19 cellular contexts compared by ENCODE assay signal in genomic region chr2:20236496-20236895, GRCh38. TPM values are rescaled to one million over a fixed set of nuclear protein-coding genes. Genes with fewer than 3 reads are reported as not detected.
A peak's percentile ranks its signal among the peaks of the same experiment; 100 is the strongest.
DNase-seq lines count a peak whose midpoint lies in the region; ATAC-seq, FAIRE-seq and TF ChIP-seq lines count a peak whose summit lies in the region.
"Had no signal": no experiment of that assay in that cellular context is flagged by ENCODE, and none has a peak within 500 bp of the region (broad histone marks: within the 10 kb centered on the region; RNA-seq: fewer than 3 reads in every experiment).

No MANE protein-coding gene starts in this region.

- H3K4me3 ChIP-seq in bronchial epithelial cell (ENCODE audit: low read depth, low read length) (no peak overlapping the region), keratinocyte (ENCODE audit: control insufficient read depth in 2 of 3, extremely low read depth in 1 of 3, insufficient read depth in 2 of 3, low read depth in 1 of 3, low read length in 3 of 3) (peak overlapping the region in 2 of 3 experiments; percentile 22 to 26), mesendoderm (ENCODE audit: low read length) (no peak overlapping the region), thyroid gland (replicated peaks in 1 of 3) (no peak overlapping the region)
- H3K4me3 ChIP-seq: HAP-1 had no signal

- no peak overlapping the region for H2BK5ac ChIP-seq in mesendoderm (ENCODE audit: low read length)

- no peak overlapping the region for H3K27ac Mint-ChIP-seq in activated CD8-positive, alpha-beta memory T cell treated with anti-CD3 and anti-CD28 coated beads, Interleukin-2, amount 10 ng/mL, durations not matched to agents 7 days and 5 days
- H3K27ac Mint-ChIP-seq: CD4-positive, alpha-beta memory T cell had no signal

- FAIRE-seq in bronchial epithelial cell (lab: Jason Lieb, UNC) = peak; percentile 98
- FAIRE-seq in keratinocyte (lab: Jason Lieb, UNC) = peak; percentile 96

- dilution Hi-C loops in keratinocyte (cut with MboI; ENCODE audit: extremely low pct_ligation_motif_present, low sequenced_read_pairs) = no loop called here

- no peaks in the 10 kb centered on the region for H4K20me1 ChIP-seq in keratinocyte (ENCODE audit: control insufficient read depth, extremely low read depth, insufficient read depth, low read length)

- no peaks in the 10 kb centered on the region for H3K9me3 ChIP-seq in keratinocyte (ENCODE audit: control insufficient read depth, low read depth, low read length)
- no peaks in the 10 kb centered on the region for H3K9me3 ChIP-seq in thyroid gland

- no peak for ATAC-seq in activated CD8-positive, alpha-beta memory T cell treated with anti-CD3 and anti-CD28 coated beads, Interleukin-2, amount 10 ng/mL, durations not matched to agents 7 days and 5 days
- ATAC-seq: Right ventricle myocardium inferior had no signal

- H3K36me3 ChIP-seq in bronchial epithelial cell (ENCODE audit: control insufficient read depth, insufficient read depth, low read length) = no peaks in the 10 kb centered on the region
- H3K36me3 ChIP-seq in keratinocyte (ENCODE audit: control insufficient read depth in 2 of 2, extremely low read depth in 1 of 2, insufficient read depth in 2 of 2, low read length in 2 of 2) = no peaks in the 10 kb centered on the region
- no peaks in the 10 kb centered on the region for H3K36me3 ChIP-seq in mesendoderm (ENCODE audit: control insufficient read depth, insufficient read depth, low read length)
- H3K36me3 ChIP-seq in thyroid gland = no peaks in the 10 kb centered on the region
- H3K36me3 ChIP-seq: HAP-1 had no signal

- H3K4me1 ChIP-seq in keratinocyte (ENCODE audit: control insufficient read depth, extremely low read depth, insufficient read depth, low read length) (peaks cover 47% of the 10 kb centered on the region), mesendoderm (ENCODE audit: control insufficient read depth, low read depth, low read length) (peaks cover 2% of the 10 kb centered on the region), thyroid gland (peaks cover 12 to 18% of the 10 kb centered on the region in 2 donors)
- H3K4me1 ChIP-seq: HAP-1 had no signal

- H3K27me3 ChIP-seq in bronchial epithelial cell (ENCODE audit: control insufficient read depth, insufficient read depth, low read length) (no peaks in the 10 kb centered on the region), keratinocyte (ENCODE audit: control insufficient read depth, extremely low read depth, insufficient read depth, low read length) (no peaks in the 10 kb centered on the region), mesendoderm (ENCODE audit: insufficient read depth, low read length, poor library complexity) (no peaks in the 10 kb centered on the region), thyroid gland (no peaks in the 10 kb centered on the region)

- no peaks in the 10 kb centered on the region for H3K79me1 ChIP-seq in mesendoderm (ENCODE audit: low read length)

- DNase-seq in activated CD8-positive, alpha-beta memory T cell treated with anti-CD3 and anti-CD28 coated beads, Interleukin-2, amount 10 ng/mL, durations not matched to agents 7 days and 5 days = peak; percentile 28
- DNase-seq in activated CD8-positive, alpha-beta memory T cell treated with anti-CD3 and anti-CD28 coated beads, Interleukin-2, amount 50 U/mL, for 48 hours = no peak
- DNase-seq in bronchial epithelial cell (ENCODE audit: low read depth) (peak; percentile 97), keratinocyte (ENCODE audit: low read depth, low spot score) (no peak), NCI-H345 (lab: John Stamatoyannopoulos, UW) (no peak), mesendoderm (no peak), thyroid gland (no peak)
- no peak for DNase-seq in effector CD8-positive, alpha-beta T cell (lab: John Stamatoyannopoulos, UW)
- DNase-seq: 8988T; CD4-positive, alpha-beta memory T cell; DMS79; KBM-7; NCI-H1417 treated with DMSO at 0.1 percent for 48 hours; NCI-H2029; NCI-H2171; NCI-H748 treated with DMSO at 0.1 percent for 48 hours had no signal

- H3K36me3 Mint-ChIP-seq in activated CD8-positive, alpha-beta memory T cell treated with anti-CD3 and anti-CD28 coated beads, Interleukin-2, amount 10 ng/mL, durations not matched to agents 7 days and 5 days = no peaks in the 10 kb centered on the region
- H3K36me3 Mint-ChIP-seq: CD4-positive, alpha-beta memory T cell had no signal

- no peak overlapping the region for H3K4ac ChIP-seq in mesendoderm (ENCODE audit: low read depth, low read length)

- no peak overlapping the region for H2BK120ac ChIP-seq in mesendoderm (ENCODE audit: low read depth, low read length)

- H3K18ac ChIP-seq in mesendoderm (ENCODE audit: low read length) = no peak overlapping the region

- no CpG with 5 or more reads among the region's 5 CpGs for whole genome bisulfite sequencing in mesendoderm (ENCODE audit: extremely low coverage, insufficient coverage, low lambda C conversion rate)
- WGBS in thyroid gland, 2 donors = 80 to 82% methylated on average over 5 of the region's 5 CpGs

- peak overlapping the region; percentile 87 for H3K27ac ChIP-seq in keratinocyte (ENCODE audit: control insufficient read depth, insufficient read depth, low read length)
- no peak overlapping the region for H3K27ac ChIP-seq in mesendoderm (ENCODE audit: low read depth, low read length)
- H3K27ac ChIP-seq in thyroid gland = no peak overlapping the region
- H3K27ac ChIP-seq: HL-60 had no signal

- no peaks in the 10 kb centered on the region for H3K9me3 Mint-ChIP-seq in activated CD8-positive, alpha-beta memory T cell treated with anti-CD3 and anti-CD28 coated beads, Interleukin-2, amount 10 ng/mL, durations not matched to agents 7 days and 5 days (ENCODE audit: low read depth)

- H2BK15ac ChIP-seq in mesendoderm (replicated peaks; ENCODE audit: low read depth) = no peak overlapping the region

- no peak for TF ChIP-seq POLR2A in thyroid gland (IDR thresholded peaks at IDR 0.05)

- H3K4me2 ChIP-seq in keratinocyte (ENCODE audit: control insufficient read depth, extremely low read depth, insufficient read depth, low read depth, low read length) = peak overlapping the region; percentile 69
- no peak overlapping the region for H3K4me2 ChIP-seq in mesendoderm (ENCODE audit: low read length)

- no peak overlapping the region for H4K5ac ChIP-seq in mesendoderm (ENCODE audit: low read length)

- no peak overlapping the region for H3K4me3 Mint-ChIP-seq in activated CD8-positive, alpha-beta memory T cell treated with anti-CD3 and anti-CD28 coated beads, Interleukin-2, amount 10 ng/mL, durations not matched to agents 7 days and 5 days

- no peak overlapping the region for H4K8ac ChIP-seq in mesendoderm (ENCODE audit: low read depth, low read length)

- no peaks in the 10 kb centered on the region for H3K4me1 Mint-ChIP-seq in activated CD8-positive, alpha-beta memory T cell treated with anti-CD3 and anti-CD28 coated beads, Interleukin-2, amount 10 ng/mL, durations not matched to agents 7 days and 5 days

- no peak overlapping the region for H3K23ac ChIP-seq in mesendoderm (ENCODE audit: low read length)

- H2AFZ ChIP-seq in keratinocyte (ENCODE audit: control insufficient read depth, low read length) = peak overlapping the region; percentile 22

- peaks cover 39% of the 10 kb centered on the region for H3K27me3 Mint-ChIP-seq in activated CD8-positive, alpha-beta memory T cell treated with anti-CD3 and anti-CD28 coated beads, Interleukin-2, amount 10 ng/mL, durations not matched to agents 7 days and 5 days

- CTCF ChIA-PET in activated CD8-positive, alpha-beta memory T cell treated with anti-CD3 and anti-CD28 coated beads, Interleukin-2, amount 10 ng/mL, durations not matched to agents 7 days and 5 days (lab: Charles Lee) = no interaction called here

- no peak overlapping the region for H2AK5ac ChIP-seq in mesendoderm (ENCODE audit: low read length)

- peak overlapping the region; percentile 61 for H3K9ac ChIP-seq in keratinocyte (ENCODE audit: control insufficient read depth, extremely low read depth, insufficient read depth, low read length)
- H3K9ac ChIP-seq in mesendoderm (ENCODE audit: low read length) = no peak overlapping the region

- intact Hi-C loops in thyroid gland (cut with DNase I) = no loop called here

- H3K79me2 ChIP-seq in keratinocyte (ENCODE audit: control insufficient read depth, insufficient read depth, low read length) (no peaks in the 10 kb centered on the region), mesendoderm (ENCODE audit: control insufficient read depth, insufficient read depth, low read length) (no peaks in the 10 kb centered on the region)

- no peak overlapping the region for H3K56ac ChIP-seq in mesendoderm (ENCODE audit: low read length)

- TF ChIP-seq CTCF in bronchial epithelial cell (IDR thresholded peaks at IDR 0.05; ENCODE audit: insufficient read depth, low read length, severe bottlenecking) = no peak
- TF ChIP-seq CTCF in keratinocyte (optimal IDR thresholded peaks at IDR 0.05 in 1 of 3, IDR thresholded peaks at IDR 0.05 in 1 of 3, conservative IDR thresholded peaks at IDR 0.05 in 1 of 3; ENCODE audit: extremely low read depth in 1 of 3, insufficient read depth in 2 of 3, low read length in 3 of 3) = no peak
- no peak for TF ChIP-seq CTCF in thyroid gland (IDR thresholded peaks at IDR 0.05)

- no peaks in the 10 kb centered on the region for H3K9me1 ChIP-seq in keratinocyte (ENCODE audit: control insufficient read depth, extremely low read depth, insufficient read depth, low read length)

RNA-seq across cellular contexts. Expression of gene SDC1, which starts 11.6 kb away (rescaled TPM):
- total RNA-seq in activated CD8-positive, alpha-beta memory T cell treated with anti-CD3 and anti-CD28 coated beads, Interleukin-2, amount 10 ng/mL, durations not matched to agents 7 days and 5 days = under 1 TPM in 1 of 2 experiments, not detected in 1; 0.42 TPM
- 1,084 and 1,308 TPM in 2 replicates for total RNA-seq in bronchial epithelial cell
- 696 to 1,073 TPM (median 1,057 TPM) in 3 replicates for polyA plus RNA-seq in keratinocyte
- 577 TPM for polyA plus RNA-seq in keratinocyte (2011; ENCODE audit: low read depth)
- polyA plus RNA-seq in keratinocyte (2011; cell fraction: cytosol; rRNA removed) = 226 and 414 TPM in 2 replicates
- polyA plus RNA-seq in keratinocyte (2011; cell fraction: nucleus; rRNA removed) = 1,167 and 1,399 TPM in 2 replicates
- polyA plus RNA-seq in keratinocyte (2012; ENCODE audit: low replicate concordance) = 758 and 1,072 TPM in 2 replicates
- 474 to 810 TPM (median 579 TPM) in 3 replicates for polyA minus RNA-seq in keratinocyte
- 947 TPM for polyA minus RNA-seq in keratinocyte (2011; cell fraction: cytosol; rRNA and poly(A)+ RNA removed)
- polyA minus RNA-seq in keratinocyte (2011; cell fraction: nucleus; rRNA and poly(A)+ RNA removed) = 1,336 and 1,444 TPM in 2 replicates
- 27.6 TPM for polyA plus RNA-seq in mesendoderm (2013, experiment 1 of 2)
- polyA plus RNA-seq in mesendoderm (2013, experiment 2 of 2) = 27.4 TPM
- 10 to 100 TPM; 21.9 to 28.0 (median 24.7) TPM for total RNA-seq in thyroid gland
- polyA plus RNA-seq: CD4-positive, alpha-beta memory T cell had no signal

Comparison
In these comparisons a context has a peak if more than half of its experiments do, and no peak if none do; other contexts are left out.
1. DNase-seq: peak in activated CD8-positive, alpha-beta memory T cell treated with anti-CD3 and anti-CD28 coated beads, Interleukin-2, amount 10 ng/mL, durations not matched to agents 7 days and 5 days (single experiment) and bronchial epithelial cell (single experiment); none in activated CD8-positive, alpha-beta memory T cell treated with anti-CD3 and anti-CD28 coated beads, Interleukin-2, amount 50 U/mL, for 48 hours (single experiment), keratinocyte (single experiment), NCI-H345 (single experiment), effector CD8-positive, alpha-beta T cell (single experiment), mesendoderm (single experiment) and thyroid gland (0 of 2).
2. H3K4me3 ChIP-seq: peak in keratinocyte (2 of 3); none in bronchial epithelial cell (single experiment), mesendoderm (single experiment) and thyroid gland (0 of 3).
3. RNA of gene SDC1, which starts 11.6 kb away (total RNA-seq): 1,084 to 1,308 TPM in bronchial epithelial cell; 21.9 to 28.0 TPM in thyroid gland and 0.42 TPM in activated CD8-positive, alpha-beta memory T cell treated with anti-CD3 and anti-CD28 coated beads, Interleukin-2, amount 10 ng/mL, durations not matched to agents 7 days and 5 days; every median in the first group is over 10 times any median in the second.